2 cellular contexts compared by ENCODE assay signal in genomic region chr14:94439453-94440057, GRCh38.
TF ChIP-seq lines count a peak whose summit lies in the region.

No MANE protein-coding gene starts in this region.

TF ChIP-seq in HCT116, 20 proteins besides CTCF, POLR2A, EP300 and RAD21:
- TF ChIP-seq TCF7L2 (IDR thresholded peaks at IDR 0.05; ENCODE audit: borderline replicate concordance, extremely low read depth, insufficient read depth, insufficient read length) (no peak), SRF (IDR thresholded peaks at IDR 0.05; ENCODE audit: low read depth) (no peak), CEBPB (IDR thresholded peaks at IDR 0.05; ENCODE audit: low read depth) (no peak), ZNF274 (IDR thresholded peaks at IDR 0.05; ENCODE audit: low read depth, low read length) (no peak), SIN3A (IDR thresholded peaks at IDR 0.05; ENCODE audit: low read depth) (no peak), EGR1 (IDR thresholded peaks at IDR 0.05; ENCODE audit: low read depth) (no peak), ELF1 (IDR thresholded peaks at IDR 0.05; ENCODE audit: borderline replicate concordance, low read depth) (no peak), YY1 (IDR thresholded peaks at IDR 0.05; ENCODE audit: extremely low read depth, insufficient replicate concordance, low read depth, low read length) (no peak)

TF ChIP-seq in GM12878, 131 proteins besides CTCF, POLR2A, EP300 and RAD21:
- TF ChIP-seq DPF2 (IDR thresholded peaks at IDR 0.05), result no peak
- TF ChIP-seq HDAC6 (IDR thresholded peaks at IDR 0.05; ENCODE audit: unreplicated experiment), result no peak
- no peak for TF ChIP-seq SP1 (IDR thresholded peaks at IDR 0.05; ENCODE audit: low read depth, low read length)
- no peak for TF ChIP-seq ZBTB33 (IDR thresholded peaks at IDR 0.05)
- no peak for TF ChIP-seq ZNF622 (IDR thresholded peaks at IDR 0.05)
- TF ChIP-seq JUND (IDR thresholded peaks at IDR 0.05; ENCODE audit: low read depth, low read length), result no peak
- TF ChIP-seq, protein P1, sequence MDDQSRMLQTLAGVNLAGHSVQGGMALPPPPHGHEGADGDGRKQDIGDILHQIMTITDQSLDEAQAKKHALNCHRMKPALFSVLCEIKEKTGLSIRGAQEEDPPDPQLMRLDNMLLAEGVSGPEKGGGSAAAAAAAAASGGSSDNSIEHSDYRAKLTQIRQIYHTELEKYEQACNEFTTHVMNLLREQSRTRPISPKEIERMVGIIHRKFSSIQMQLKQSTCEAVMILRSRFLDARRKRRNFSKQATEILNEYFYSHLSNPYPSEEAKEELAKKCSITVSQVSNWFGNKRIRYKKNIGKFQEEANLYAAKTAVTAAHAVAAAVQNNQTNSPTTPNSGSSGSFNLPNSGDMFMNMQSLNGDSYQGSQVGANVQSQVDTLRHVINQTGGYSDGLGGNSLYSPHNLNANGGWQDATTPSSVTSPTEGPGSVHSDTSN (IDR thresholded peaks at IDR 0.05; ENCODE audit: insufficient replicate concordance, low read depth, low read length), result no peak
- no peak for TF ChIP-seq CEBPB (IDR thresholded peaks at IDR 0.05; ENCODE audit: borderline replicate concordance in 1 of 2, low read depth in 2 of 2, low read length in 2 of 2)
- TF ChIP-seq CREM (IDR thresholded peaks at IDR 0.05; ENCODE audit: low read depth), result no peak
- no peak for TF ChIP-seq MYB (IDR thresholded peaks at IDR 0.05; ENCODE audit: borderline replicate concordance, low read depth, low read length)
- no peak for TF ChIP-seq CEBPZ (IDR thresholded peaks at IDR 0.05; ENCODE audit: low read depth, low read length)
- TF ChIP-seq LARP7 (IDR thresholded peaks at IDR 0.05), result no peak
- no peak for TF ChIP-seq ATF7 (IDR thresholded peaks at IDR 0.05; ENCODE audit: low read depth)
- no peak for TF ChIP-seq FOS (IDR thresholded peaks at IDR 0.05; ENCODE audit: borderline replicate concordance, extremely low read depth, insufficient read length)
